ENCODE assay signal across 10 cellular contexts in genomic region chr6:139927236-139927635, GRCh38.
DNase-seq lines count a peak whose midpoint lies in the region; ATAC-seq and TF ChIP-seq lines count a peak whose summit lies in the region.
"Had no signal": no experiment of that assay in that cellular context is flagged by ENCODE, and none has a peak within 500 bp of the region (broad histone marks: within the 10 kb centered on the region; RNA-seq: fewer than 3 reads in every experiment).

No MANE protein-coding gene starts in this region.

- no peaks in the 10 kb centered on the region for H3K27me3 Mint-ChIP-seq in endodermal cell (ENCODE audit: insufficient read depth)
- H3K27me3 Mint-ChIP-seq in progenitor cell of endocrine pancreas, result no peaks in the 10 kb centered on the region

- no peaks in the 10 kb centered on the region for H3K9me3 Mint-ChIP-seq in endodermal cell
- no peaks in the 10 kb centered on the region for H3K9me3 Mint-ChIP-seq in progenitor cell of endocrine pancreas (ENCODE audit: low read depth)

- peaks cover 3% of the 10 kb centered on the region for H3K4me1 Mint-ChIP-seq in endodermal cell
- peaks cover 6% of the 10 kb centered on the region for H3K4me1 Mint-ChIP-seq in progenitor cell of endocrine pancreas (ENCODE audit: low read depth)

- no peaks in the 10 kb centered on the region for H3K4me1 ChIP-seq in endodermal cell (ENCODE audit: control insufficient read depth, insufficient read depth, low read length)

- DNase-seq in GM12865 (ENCODE audit: low read depth) (no peak), MV-4-11 (lab: John Stamatoyannopoulos, UW) (peak; percentile 28), endodermal cell (no peak), progenitor cell of endocrine pancreas (ENCODE audit: low spot score, unreplicated experiment) (no peak), GF-D8 (lab: John Stamatoyannopoulos, UW) (no peak)
- DNase-seq in stimulated activated naive CD4-positive, alpha-beta T cell treated with Interleukin-2 at 50 U/mL for 16 hours (lab: John Stamatoyannopoulos, UW), result no peak
- DNase-seq: activated naive CD4-positive, alpha-beta T cell; NCI-H2081 treated with DMSO at 0.1 percent for 48 hours; ovary had no signal

- H3K36me3 Mint-ChIP-seq in endodermal cell (ENCODE audit: low read depth) (no peaks in the 10 kb centered on the region), progenitor cell of endocrine pancreas (ENCODE audit: insufficient read depth) (no peaks in the 10 kb centered on the region)

- H3K27ac Mint-ChIP-seq in endodermal cell (no peak overlapping the region), progenitor cell of endocrine pancreas (peak overlapping the region; percentile 24)

- no peaks in the 10 kb centered on the region for H3K9me3 ChIP-seq in endodermal cell (ENCODE audit: control insufficient read depth, low read length)
- H3K9me3 ChIP-seq: ovary had no signal

- H3K4me3 ChIP-seq in GM12865 (ENCODE audit: low read depth, low read length), result no peak overlapping the region
- no peak overlapping the region for H3K4me3 ChIP-seq in endodermal cell (ENCODE audit: low read length)
- H3K4me3 ChIP-seq: ovary had no signal

- no peaks in the 10 kb centered on the region for H3K36me3 ChIP-seq in endodermal cell (ENCODE audit: control insufficient read depth, insufficient read depth, low read length)
- H3K36me3 ChIP-seq: ovary had no signal

- no peak overlapping the region for H3K9ac ChIP-seq in endodermal cell (ENCODE audit: extremely low read depth, low read length, poor library complexity, severe bottlenecking)

- H3K27ac ChIP-seq in endodermal cell (ENCODE audit: low read depth, low read length), result no peak overlapping the region
- H3K27ac ChIP-seq: ovary had no signal

- peak; percentile 15 for TF ChIP-seq CTCF in GM12865 (IDR thresholded peaks at IDR 0.05; ENCODE audit: insufficient read depth, low read depth, low read length, missing control alignments)
- TF ChIP-seq CTCF in endodermal cell (conservative IDR thresholded peaks at IDR 0.05), result peak; percentile 58
- TF ChIP-seq CTCF in progenitor cell of endocrine pancreas (IDR thresholded peaks at IDR 0.05; ENCODE audit: unreplicated experiment), result no peak

- H3K4me3 Mint-ChIP-seq in endodermal cell, result no peak overlapping the region
- H3K4me3 Mint-ChIP-seq in progenitor cell of endocrine pancreas (ENCODE audit: low read depth), result no peak overlapping the region

- 95% methylated on average over 2 of the region's 2 CpGs; no CpG with 5 or more reads in 1 of the 2 experiments for WGBS in endodermal cell (ENCODE audit: insufficient coverage in 1 of 2, insufficient read length in 1 of 2), 2 experiments

- no peaks in the 10 kb centered on the region for H3K27me3 ChIP-seq in endodermal cell (ENCODE audit: control insufficient read depth, insufficient read depth, low read length, poor library complexity, severe bottlenecking)
- H3K27me3 ChIP-seq: ovary had no signal

- no peak for ATAC-seq in HG03108 (IDR thresholded peaks at IDR 0.05; ENCODE audit: unreplicated experiment)
